Comparison of ENCODE assay signal across 19 cellular contexts in the genomic region with DNA sequence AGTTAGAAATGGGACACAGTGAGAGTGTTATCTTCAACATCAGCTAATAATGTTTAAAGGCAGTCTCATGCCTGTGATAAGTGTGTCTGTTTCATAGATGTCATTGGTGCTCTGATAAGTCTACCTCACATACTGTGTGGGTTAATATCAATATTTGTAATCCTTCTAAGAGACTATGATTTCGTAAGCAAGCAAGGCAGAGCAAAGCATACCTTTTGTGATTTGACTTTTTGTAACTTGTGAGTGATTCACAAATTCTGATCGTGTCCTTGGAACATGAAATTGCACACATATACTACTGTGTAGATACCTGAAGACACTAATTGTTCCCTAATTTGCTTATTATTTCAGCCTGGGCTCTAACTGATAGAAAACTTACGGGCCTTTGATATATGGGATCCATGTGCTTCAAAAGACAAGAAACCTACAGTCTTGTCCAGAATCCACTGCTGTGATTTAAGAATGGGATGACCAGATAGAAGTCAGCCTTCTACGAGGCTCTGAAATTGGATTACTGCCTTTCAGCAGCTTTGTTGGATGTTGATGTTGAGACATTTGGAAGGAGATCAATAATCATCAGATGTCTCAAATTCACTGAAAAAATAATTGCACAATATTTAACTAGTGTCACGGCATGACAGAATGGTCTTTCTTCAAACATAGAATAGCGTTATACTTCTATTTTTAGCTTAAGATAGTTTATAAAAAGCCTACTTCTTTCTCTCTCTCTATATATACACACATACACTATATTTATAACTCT.
DNase-seq lines count a peak whose midpoint lies in the region; ATAC-seq and TF ChIP-seq lines count a peak whose summit lies in the region.
"Had no signal": no experiment of that assay in that cellular context is flagged by ENCODE, and none has a peak within 500 bp of the region (broad histone marks: within the 10 kb centered on the region; RNA-seq: fewer than 3 reads in every experiment).

No MANE protein-coding gene starts in this region.

- H3K4me3 ChIP-seq in IMR-90 (ENCODE audit: insufficient read depth, low read depth, low read length) = no peak overlapping the region
- no peak overlapping the region for H3K4me3 ChIP-seq in mesendoderm (ENCODE audit: low read length)
- H3K4me3 ChIP-seq: lung, prostate gland, SJSA1, smooth muscle cell, thoracic aorta had no signal

- H2BK5ac ChIP-seq in IMR-90 (ENCODE audit: low read depth, low read length, poor library complexity, severe bottlenecking) = peak overlapping the region; percentile 79
- H2BK5ac ChIP-seq in mesendoderm (ENCODE audit: low read length) = no peak overlapping the region

- CTCF ChIA-PET in IMR-90 (lab: Yijun Ruan, JAX) = no interaction called here

- H3K27me3 ChIP-seq in IMR-90 (ENCODE audit: control insufficient read depth, insufficient read depth, low read length) (no peaks in the 10 kb centered on the region), mesendoderm (ENCODE audit: insufficient read depth, low read length, poor library complexity) (no peaks in the 10 kb centered on the region)
- H3K27me3 ChIP-seq: BE2C, SJSA1 had no signal

- ATAC-seq in IMR-90 (ENCODE audit: low read depth) (no peak), GM21576 (IDR thresholded peaks at IDR 0.05; ENCODE audit: unreplicated experiment) (no peak)

- H3K56ac ChIP-seq in IMR-90 (ENCODE audit: extremely low read depth, insufficient read depth, low read length) = no peak overlapping the region
- H3K56ac ChIP-seq in mesendoderm (ENCODE audit: low read length) = no peak overlapping the region

- H3K79me1 ChIP-seq in IMR-90 (ENCODE audit: low read depth in 1 of 2, low read length in 2 of 2) = peaks cover 5 to 19% of the 10 kb centered on the region in 2 experiments
- no peaks in the 10 kb centered on the region for H3K79me1 ChIP-seq in mesendoderm (ENCODE audit: low read length)

- H3K4me2 ChIP-seq in IMR-90 (ENCODE audit: low read depth, low read length) = peak overlapping the region; percentile 37; the same call in 1 of the 2 replicates
- H3K4me2 ChIP-seq in mesendoderm (ENCODE audit: low read length) = no peak overlapping the region
- H3K4me2 ChIP-seq: smooth muscle cell had no signal

- no TSS peak for BruUV-seq in IMR-90 (replicated peaks; lab: Mats Ljungman, UMichigan)

- H3K9ac ChIP-seq in IMR-90 (ENCODE audit: low read depth, low read length) (no peak overlapping the region), mesendoderm (ENCODE audit: low read length) (no peak overlapping the region)

- in situ Hi-C loops in IMR-90 (cut with MboI; ENCODE audit: low sequenced_read_pairs) = no loop called here
- in situ Hi-C loops in GM13977 (cut with MboI; ENCODE audit: low pct_unique_long_range_greater_than_20kb, low sequenced_read_pairs, unreplicated experiment) = no loop called here

- H2AFZ ChIP-seq in IMR-90 (replicated peaks; ENCODE audit: low read length, poor library complexity) = no peak overlapping the region

- intact Hi-C loops in IMR-90 (cut with micrococcal nuclease) = no loop called here

- dilution Hi-C loops in IMR-90 (cut with HindIII; ENCODE audit: low sequenced_read_pairs, unreplicated experiment) = no loop called here

- H3K36me3 ChIP-seq in IMR-90 (ENCODE audit: control insufficient read depth, insufficient read depth, low read length) (no peaks in the 10 kb centered on the region), mesendoderm (ENCODE audit: control insufficient read depth, insufficient read depth, low read length) (no peaks in the 10 kb centered on the region)
- H3K36me3 ChIP-seq: BE2C, prostate gland, SJSA1, thoracic aorta had no signal

- H4K8ac ChIP-seq in IMR-90 (ENCODE audit: low read depth in 2 of 2, low read length in 2 of 2) (peak overlapping the region; percentile 26 to 29), mesendoderm (ENCODE audit: low read depth, low read length) (no peak overlapping the region)

- H3K27ac ChIP-seq in IMR-90 (ENCODE audit: insufficient read depth, low read length) (no peak overlapping the region), epithelial cell of prostate (peak overlapping the region; percentile 98), mesendoderm (ENCODE audit: low read depth, low read length) (no peak overlapping the region)
- H3K27ac ChIP-seq: prostate gland, SJSA1, thoracic aorta had no signal

- H3K18ac ChIP-seq in IMR-90 (ENCODE audit: low read depth, low read length) (peak overlapping the region; percentile 74), mesendoderm (ENCODE audit: low read length) (no peak overlapping the region)

- H3K9me3 ChIP-seq in IMR-90 (ENCODE audit: control insufficient read depth, insufficient read depth, low read length) = no peaks in the 10 kb centered on the region
- H3K9me3 ChIP-seq: BE2C, prostate gland, SJSA1, thoracic aorta had no signal

- H4K5ac ChIP-seq in IMR-90 (ENCODE audit: low read depth, low read length) (peak overlapping the region; percentile 15; the same call in 1 of the 2 replicates), mesendoderm (ENCODE audit: low read length) (no peak overlapping the region)

- TF ChIP-seq POLR2A in IMR-90 (IDR thresholded peaks at IDR 0.05; ENCODE audit: low read depth, low read length) = no peak

- WGBS in IMR-90 (ENCODE audit: extremely low coverage in 2 of 2, insufficient read length in 1 of 2), 2 experiments = no CpG with 5 or more reads among the region's 6 CpGs
- no CpG with 5 or more reads among the region's 6 CpGs for WGBS in mesendoderm (ENCODE audit: extremely low coverage, insufficient coverage, low lambda C conversion rate)

- peak overlapping the region; percentile 20 for H3K14ac ChIP-seq in IMR-90 (replicated peaks; ENCODE audit: low read depth, low read length)

- TF ChIP-seq CTCF in IMR-90 (conservative IDR thresholded peaks at IDR 0.05; ENCODE audit: low read depth, low read length) (no peak), GM13977 (IDR thresholded peaks at IDR 0.05; ENCODE audit: extremely low read depth, insufficient read depth, missing control alignments) (no peak)

- H2BK120ac ChIP-seq in IMR-90 (ENCODE audit: low read depth, low read length) (peak overlapping the region; percentile 81), mesendoderm (ENCODE audit: low read depth, low read length) (no peak overlapping the region)

- H2BK20ac ChIP-seq in IMR-90 (ENCODE audit: low read depth, low read length) = peak overlapping the region; percentile 91

- peak overlapping the region; percentile 42; the same call in 1 of the 2 replicates for H3K4ac ChIP-seq in IMR-90 (ENCODE audit: low read depth, low read length)
- H3K4ac ChIP-seq in mesendoderm (ENCODE audit: low read depth, low read length) = no peak overlapping the region

- peaks cover 14% of the 10 kb centered on the region for H3K4me1 ChIP-seq in IMR-90 (ENCODE audit: control insufficient read depth, insufficient read depth, low read length)
- peaks cover 6% of the 10 kb centered on the region for H3K4me1 ChIP-seq in mesendoderm (ENCODE audit: control insufficient read depth, low read depth, low read length)
- H3K4me1 ChIP-seq: BE2C had no signal

- DNase-seq in EL = peak; percentile 26
- DNase-seq in IMR-90 = peak; percentile 51
- no peak for DNase-seq in epithelial cell of prostate (ENCODE audit: low read depth, low spot score)
- no peak for DNase-seq in mesendoderm
- DNase-seq in stimulated activated naive CD4-positive, alpha-beta T cell treated with Interleukin-2 at 50 U/mL for 16 hours (lab: John Stamatoyannopoulos, UW) = no peak
- DNase-seq in activated CD4-positive, CD25-positive, alpha-beta regulatory T cell treated with anti-CD3 and anti-CD28 coated beads, Interleukin-2, amount 50 U/mL, for 72 hours = no peak
- no peak for DNase-seq in GM13977 (ENCODE audit: low spot score)
- DNase-seq: activated gamma-delta T cell, BE2C, head of caudate nucleus, naive B cell, NCI-H1417, NCI-H526 had no signal

- 0 out of 2 replicates have a peak overlapping the region, but pooled peaks have one; percentile 30 for H4K91ac ChIP-seq in IMR-90 (ENCODE audit: insufficient read depth, low read depth, low read length)

- H3K23ac ChIP-seq in IMR-90 (ENCODE audit: low read depth, low read length) = peak overlapping the region; percentile 22
- H3K23ac ChIP-seq in mesendoderm (ENCODE audit: low read length) = no peak overlapping the region

- H2AK5ac ChIP-seq in IMR-90 (ENCODE audit: low read depth, low read length) = peak overlapping the region; percentile 37; the same call in 1 of the 2 replicates
- H2AK5ac ChIP-seq in mesendoderm (ENCODE audit: low read length) = no peak overlapping the region

- H2BK15ac ChIP-seq in IMR-90 (ENCODE audit: low read depth, low read length) (peak overlapping the region; percentile 67; the same call in 2 of the 3 replicates), mesendoderm (replicated peaks; ENCODE audit: low read depth) (peak overlapping the region; percentile 36)

- TF ChIP-seq RAD21 in IMR-90 (IDR thresholded peaks at IDR 0.05; ENCODE audit: low read length) = no peak

- H4K20me1 ChIP-seq in IMR-90 (ENCODE audit: insufficient read depth, low read length) = no peaks in the 10 kb centered on the region

- H2AK9ac ChIP-seq in IMR-90 (replicated peaks; ENCODE audit: low read depth, low read length, poor library complexity) = no peak overlapping the region

- H3K9me1 ChIP-seq in IMR-90 (ENCODE audit: insufficient read depth, low read length) = peaks cover 14% of the 10 kb centered on the region

- POLR2A ChIA-PET in IMR-90 (lab: Charles Lee; ENCODE audit: unreplicated experiment) = interaction anchor here (0.9 kb wide), 1 partner anchor 63 kb away, joined by 3 read pairs; the partner anchor contains the start of gene KLF6

- no peaks in the 10 kb centered on the region for H3K79me2 ChIP-seq in mesendoderm (ENCODE audit: control insufficient read depth, insufficient read depth, low read length)

TF ChIP-seq in IMR-90, 13 proteins besides CTCF, POLR2A, EP300 and RAD21 (continues in another document):
- TF ChIP-seq MAFK (IDR thresholded peaks at IDR 0.05; ENCODE audit: low read depth, low read length) = no peak
- TF ChIP-seq USF2 (IDR thresholded peaks at IDR 0.05; ENCODE audit: low read depth, low read length) = no peak
- no peak for TF ChIP-seq MAZ (IDR thresholded peaks at IDR 0.05; ENCODE audit: borderline replicate concordance, low read depth, low read length)
- TF ChIP-seq BHLHE40 (IDR thresholded peaks at IDR 0.05; ENCODE audit: low read depth, low read length) = no peak

Comparison
In these comparisons a context has a peak if more than half of its experiments do, and no peak if none do; other contexts are left out.
1. DNase-seq: peak in EL (single experiment) and IMR-90 (single experiment); none in epithelial cell of prostate (single experiment), mesendoderm (single experiment), stimulated activated naive CD4-positive, alpha-beta T cell treated with Interleukin-2 at 50 U/mL for 16 hours (single experiment), activated CD4-positive, CD25-positive, alpha-beta regulatory T cell treated with anti-CD3 and anti-CD28 coated beads, Interleukin-2, amount 50 U/mL, for 72 hours (single experiment) and GM13977 (single experiment).